8 cellular contexts compared by ENCODE assay signal in genomic region chr2:71639735-71640134, GRCh38.
"Had no signal": no experiment of that assay in that cellular context is flagged by ENCODE, and none has a peak within 500 bp of the region (broad histone marks: within the 10 kb centered on the region; RNA-seq: fewer than 3 reads in every experiment).

No MANE protein-coding gene starts in this region.

- ATAC-seq: GM23338 had no signal

- H2AFZ ChIP-seq: GM23338 had no signal

- DNase-seq: H9, HCEC 1CT, KBM-7 had no signal

- FAIRE-seq: H1, H54, HTR-8/SVneo had no signal

- H3K27ac ChIP-seq: KMS-11 had no signal

- H3K4me2 ChIP-seq: GM23338, KMS-11 had no signal

- H3K9ac ChIP-seq: KMS-11 had no signal

- H3K4me3 ChIP-seq: GM23338 had no signal
